ENCODE assay signal across 1 cellular context in the genomic region with DNA sequence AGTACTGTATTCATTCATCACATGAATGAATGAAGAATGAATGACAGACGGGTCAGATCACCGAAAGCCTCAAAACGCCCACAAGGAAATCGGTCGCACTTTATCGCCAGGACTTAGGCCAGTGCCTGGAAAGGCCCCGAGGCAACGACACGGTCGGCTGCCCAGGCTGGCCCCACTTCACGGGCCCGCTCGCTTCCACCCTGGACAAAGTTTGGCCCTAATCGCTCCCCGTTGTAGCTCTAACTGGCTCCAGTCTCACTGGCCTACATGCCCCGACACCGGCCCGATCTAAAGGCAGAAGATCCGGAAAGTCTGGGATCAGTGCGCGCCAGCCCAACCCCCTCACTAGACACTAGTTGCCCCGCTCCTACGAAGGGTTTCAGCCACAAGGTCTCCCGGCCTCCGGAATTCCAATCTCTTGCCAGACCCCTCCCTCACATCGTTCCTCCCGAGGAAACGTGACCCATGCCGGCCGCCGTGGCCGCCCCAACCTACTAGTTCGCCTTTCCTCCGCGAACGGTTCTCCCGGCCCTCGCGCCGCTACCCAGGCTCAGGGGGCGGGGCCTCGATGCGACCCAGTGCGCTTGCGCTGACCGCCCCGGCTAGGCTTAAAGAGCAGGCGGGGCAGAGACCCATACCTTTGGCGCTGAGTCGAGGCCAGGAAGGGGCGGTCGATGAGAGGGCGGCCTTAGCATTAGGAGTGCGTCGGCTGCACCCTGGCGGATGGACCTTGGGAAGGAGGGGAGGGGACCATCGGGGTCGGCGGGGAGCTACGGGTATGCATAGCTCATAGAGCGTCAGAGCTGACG.
TF ChIP-seq lines count a peak whose summit lies in the region.

A gene (minus strand): TSS at position 575 of the 809 bp plus-strand sequence. CDS start 3,954 bp downstream, outside the sequence.
A gene (plus strand): TSS at position 637 of the 809 bp plus-strand sequence. CDS start 22,138 bp downstream, outside the sequence.

TF ChIP-seq in WTC11, 78 proteins besides CTCF, POLR2A, EP300 and RAD21 (continued from another document):
- TF ChIP-seq, protein P1, sequence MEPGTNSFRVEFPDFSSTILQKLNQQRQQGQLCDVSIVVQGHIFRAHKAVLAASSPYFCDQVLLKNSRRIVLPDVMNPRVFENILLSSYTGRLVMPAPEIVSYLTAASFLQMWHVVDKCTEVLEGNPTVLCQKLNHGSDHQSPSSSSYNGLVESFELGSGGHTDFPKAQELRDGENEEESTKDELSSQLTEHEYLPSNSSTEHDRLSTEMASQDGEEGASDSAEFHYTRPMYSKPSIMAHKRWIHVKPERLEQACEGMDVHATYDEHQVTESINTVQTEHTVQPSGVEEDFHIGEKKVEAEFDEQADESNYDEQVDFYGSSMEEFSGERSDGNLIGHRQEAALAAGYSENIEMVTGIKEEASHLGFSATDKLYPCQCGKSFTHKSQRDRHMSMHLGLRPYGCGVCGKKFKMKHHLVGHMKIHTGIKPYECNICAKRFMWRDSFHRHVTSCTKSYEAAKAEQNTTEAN (CRISPR knock-in tag; IDR thresholded peaks at IDR 0.05) = peak; percentile 59; the same call in 1 of the 2 replicates
- TF ChIP-seq, protein P2, sequence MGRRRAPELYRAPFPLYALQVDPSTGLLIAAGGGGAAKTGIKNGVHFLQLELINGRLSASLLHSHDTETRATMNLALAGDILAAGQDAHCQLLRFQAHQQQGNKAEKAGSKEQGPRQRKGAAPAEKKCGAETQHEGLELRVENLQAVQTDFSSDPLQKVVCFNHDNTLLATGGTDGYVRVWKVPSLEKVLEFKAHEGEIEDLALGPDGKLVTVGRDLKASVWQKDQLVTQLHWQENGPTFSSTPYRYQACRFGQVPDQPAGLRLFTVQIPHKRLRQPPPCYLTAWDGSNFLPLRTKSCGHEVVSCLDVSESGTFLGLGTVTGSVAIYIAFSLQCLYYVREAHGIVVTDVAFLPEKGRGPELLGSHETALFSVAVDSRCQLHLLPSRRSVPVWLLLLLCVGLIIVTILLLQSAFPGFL (CRISPR knock-in tag; IDR thresholded peaks at IDR 0.05; ENCODE audit: borderline replicate concordance) = no peak
- TF ChIP-seq NFATC4 (CRISPR knock-in tag; IDR thresholded peaks at IDR 0.05) = no peak
- TF ChIP-seq, protein P3, sequence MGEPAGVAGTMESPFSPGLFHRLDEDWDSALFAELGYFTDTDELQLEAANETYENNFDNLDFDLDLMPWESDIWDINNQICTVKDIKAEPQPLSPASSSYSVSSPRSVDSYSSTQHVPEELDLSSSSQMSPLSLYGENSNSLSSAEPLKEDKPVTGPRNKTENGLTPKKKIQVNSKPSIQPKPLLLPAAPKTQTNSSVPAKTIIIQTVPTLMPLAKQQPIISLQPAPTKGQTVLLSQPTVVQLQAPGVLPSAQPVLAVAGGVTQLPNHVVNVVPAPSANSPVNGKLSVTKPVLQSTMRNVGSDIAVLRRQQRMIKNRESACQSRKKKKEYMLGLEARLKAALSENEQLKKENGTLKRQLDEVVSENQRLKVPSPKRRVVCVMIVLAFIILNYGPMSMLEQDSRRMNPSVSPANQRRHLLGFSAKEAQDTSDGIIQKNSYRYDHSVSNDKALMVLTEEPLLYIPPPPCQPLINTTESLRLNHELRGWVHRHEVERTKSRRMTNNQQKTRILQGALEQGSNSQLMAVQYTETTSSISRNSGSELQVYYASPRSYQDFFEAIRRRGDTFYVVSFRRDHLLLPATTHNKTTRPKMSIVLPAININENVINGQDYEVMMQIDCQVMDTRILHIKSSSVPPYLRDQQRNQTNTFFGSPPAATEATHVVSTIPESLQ (CRISPR knock-in tag; IDR thresholded peaks at IDR 0.05) = no peak
- TF ChIP-seq IRF2 (CRISPR knock-in tag; IDR thresholded peaks at IDR 0.05; ENCODE audit: borderline replicate concordance, low read depth) = no peak
- peak; percentile 84 for TF ChIP-seq SP1 (CRISPR knock-in tag; conservative IDR thresholded peaks at IDR 0.05)
- TF ChIP-seq ZNF232 (CRISPR knock-in tag; IDR thresholded peaks at IDR 0.05) = peak; percentile 85; the same call in 1 of the 2 replicates
- TF ChIP-seq EMX1 (CRISPR knock-in tag; IDR thresholded peaks at IDR 0.05) = no peak
